16 cellular contexts compared by ENCODE assay signal in genomic region chr1:201258763-201259230, GRCh38. TPM values are rescaled to one million over a fixed set of nuclear protein-coding genes. Genes with fewer than 3 reads are reported as not detected.
"Had no signal": no experiment of that assay in that cellular context is flagged by ENCODE, and none has a peak within 500 bp of the region (broad histone marks: within the 10 kb centered on the region; RNA-seq: fewer than 3 reads in every experiment).

No MANE protein-coding gene starts in this region.

- ATAC-seq: effector memory CD8-positive, alpha-beta T cell; stimulated activated effector memory CD8-positive, alpha-beta T cell treated with anti-CD3 and anti-CD28 coated beads, Interleukin-12 subunit alpha, Interleukin-12 subunit beta, amount 100 ng/mL, for 72 hours had no signal

- H3K27ac ChIP-seq: adrenal gland, left ventricle myocardium inferior, right atrium auricular region, thyroid gland, uterus had no signal

- H3K4me1 Mint-ChIP-seq: central memory CD8-positive, alpha-beta T cell; stimulated activated effector memory CD8-positive, alpha-beta T cell treated with anti-CD3 and anti-CD28 coated beads, Interleukin-12 subunit alpha, Interleukin-12 subunit beta, amount 100 ng/mL, for 72 hours had no signal

- H3K4me3 Mint-ChIP-seq: activated naive CD4-positive, alpha-beta T cell treated with anti-CD3 and anti-CD28 coated beads, Interleukin-2, amount 10 ng/mL, durations not matched to agents 7 days and 5 days; central memory CD8-positive, alpha-beta T cell; effector memory CD8-positive, alpha-beta T cell; stimulated activated effector memory CD8-positive, alpha-beta T cell treated with anti-CD3 and anti-CD28 coated beads, Interleukin-12 subunit alpha, Interleukin-12 subunit beta, amount 100 ng/mL, for 72 hours had no signal

- H3K9me3 Mint-ChIP-seq: activated naive CD4-positive, alpha-beta T cell treated with anti-CD3 and anti-CD28 coated beads, Interleukin-2, amount 10 ng/mL, durations not matched to agents 7 days and 5 days; activated T-helper 2 cell treated with anti-CD3 and anti-CD28 coated beads, Interferon-gamma antibody, Interleukin-2, Interleukin-4, amounts not matched to agents 10 μg/mL and 5 μg/mL and 100 μg/mL, durations not matched to agents 14 hours and 24 hours and 36 hours; central memory CD8-positive, alpha-beta T cell; effector memory CD8-positive, alpha-beta T cell; stimulated activated effector memory CD8-positive, alpha-beta T cell treated with anti-CD3 and anti-CD28 coated beads, Interleukin-12 subunit alpha, Interleukin-12 subunit beta, amount 100 ng/mL, for 72 hours had no signal

- FAIRE-seq: small intestine had no signal

- DNase-seq: activated CD4-positive, CD25-positive, alpha-beta regulatory T cell treated with anti-CD3 and anti-CD28 coated beads, Interleukin-2, amount 50 U/mL, for 72 hours; activated naive CD4-positive, alpha-beta T cell treated with anti-CD3 and anti-CD28 coated beads, Interleukin-2, amount 10 ng/mL, durations not matched to agents 7 days and 5 days; activated T-cell treated with anti-CD3 and anti-CD28 coated beads for 4 hours; cortex of kidney; effector memory CD8-positive, alpha-beta T cell; erythroblast; glutamatergic neuron; left ventricle myocardium inferior; thyroid gland; uterus had no signal

- H3K36me3 Mint-ChIP-seq: activated naive CD4-positive, alpha-beta T cell treated with anti-CD3 and anti-CD28 coated beads, Interleukin-2, amount 10 ng/mL, durations not matched to agents 7 days and 5 days; stimulated activated effector memory CD8-positive, alpha-beta T cell treated with anti-CD3 and anti-CD28 coated beads, Interleukin-12 subunit alpha, Interleukin-12 subunit beta, amount 100 ng/mL, for 72 hours had no signal

- H3K27me3 ChIP-seq: right atrium auricular region, thyroid gland, uterus had no signal

- H3K27ac Mint-ChIP-seq: activated naive CD4-positive, alpha-beta T cell treated with anti-CD3 and anti-CD28 coated beads, Interleukin-2, amount 10 ng/mL, durations not matched to agents 7 days and 5 days; activated T-helper 2 cell treated with anti-CD3 and anti-CD28 coated beads, Interferon-gamma antibody, Interleukin-2, Interleukin-4, amounts not matched to agents 10 μg/mL and 5 μg/mL and 100 μg/mL, durations not matched to agents 14 hours and 24 hours and 36 hours; effector memory CD8-positive, alpha-beta T cell; stimulated activated effector memory CD8-positive, alpha-beta T cell treated with anti-CD3 and anti-CD28 coated beads, Interleukin-12 subunit alpha, Interleukin-12 subunit beta, amount 100 ng/mL, for 72 hours had no signal

- H3K36me3 ChIP-seq: adrenal gland, left ventricle myocardium inferior, right atrium auricular region, thyroid gland, uterus had no signal

- H3K4me3 ChIP-seq: adrenal gland, right atrium auricular region, thyroid gland, uterus had no signal

- H3K9me3 ChIP-seq: adrenal gland, left ventricle myocardium inferior, right atrium auricular region, thyroid gland, uterus had no signal

- H3K4me1 ChIP-seq: adrenal gland, uterus had no signal

RNA-seq across cellular contexts. Expression of gene PKP1, which starts 24.5 kb away (rescaled TPM):
- total RNA-seq: activated T-helper 2 cell treated with anti-CD3 and anti-CD28 coated beads, Interferon-gamma antibody, Interleukin-2, Interleukin-4, amounts not matched to agents 10 μg/mL and 5 μg/mL and 100 μg/mL, durations not matched to agents 14 hours and 24 hours and 36 hours had no signal
